In the genomic region with DNA sequence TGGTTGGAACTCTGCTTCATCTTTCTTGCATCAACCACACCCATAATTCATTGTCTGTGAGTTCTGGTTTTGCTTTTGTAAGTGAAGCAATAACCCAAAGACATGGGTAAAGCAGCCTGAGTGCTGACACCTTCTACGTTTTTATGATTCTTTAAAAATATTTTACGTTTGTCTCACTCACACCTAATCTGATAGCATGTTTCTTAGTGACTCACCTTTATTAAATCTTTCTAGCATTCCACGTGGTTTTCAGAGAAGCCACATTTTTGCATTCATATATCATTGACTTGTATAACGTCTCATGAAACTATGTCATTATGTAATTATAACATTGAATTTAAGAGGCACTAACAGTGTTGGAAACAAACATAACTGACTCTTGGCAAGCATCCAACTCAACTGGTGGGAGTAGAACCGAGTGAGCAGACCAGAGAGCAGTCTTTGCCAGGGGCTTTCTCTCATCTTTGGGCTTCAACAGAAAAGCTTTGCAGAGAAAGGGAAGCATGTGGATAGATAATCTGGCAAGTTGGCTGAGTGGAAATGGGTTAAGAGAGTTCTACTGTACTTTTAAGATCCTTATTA, we compare ENCODE assay signal across 12 cellular contexts.
DNase-seq lines count a peak whose midpoint lies in the region; ATAC-seq and TF ChIP-seq lines count a peak whose summit lies in the region.
"Had no signal": no experiment of that assay in that cellular context is flagged by ENCODE, and none has a peak within 500 bp of the region (broad histone marks: within the 10 kb centered on the region; RNA-seq: fewer than 3 reads in every experiment).

No MANE protein-coding gene starts in this region.

- TF ChIP-seq CTCF in cardiac muscle cell (IDR thresholded peaks at IDR 0.05; ENCODE audit: low read depth, low read length) (no peak), astrocyte of the spinal cord (IDR thresholded peaks at IDR 0.05; ENCODE audit: low read depth, low read length) (no peak), mucosa of descending colon (IDR thresholded peaks at IDR 0.05) (no peak)

- no peak overlapping the region for H3K27ac ChIP-seq in cardiac muscle cell
- H3K27ac ChIP-seq: suprapubic skin had no signal

- H3K9me3 Mint-ChIP-seq in activated naive CD4-positive, alpha-beta T cell treated with anti-CD3 and anti-CD28 coated beads for 36 hours = no peaks in the 10 kb centered on the region

- no peaks in the 10 kb centered on the region for H3K27me3 ChIP-seq in cardiac muscle cell
- H3K27me3 ChIP-seq: suprapubic skin had no signal

- no peaks in the 10 kb centered on the region for H3K4me1 Mint-ChIP-seq in activated naive CD4-positive, alpha-beta T cell treated with anti-CD3 and anti-CD28 coated beads for 36 hours (ENCODE audit: low read depth)

- DNase-seq in cardiac muscle cell (ENCODE audit: low read depth in 1 of 2, low spot score in 1 of 2) (peak; percentile 1 to 3), cardiac septum (ENCODE audit: low spot score) (no peak), NCI-H2227 (lab: John Stamatoyannopoulos, UW; ENCODE audit: unreplicated experiment) (peak; percentile 91), astrocyte of the spinal cord (ENCODE audit: low read depth, low spot score) (peak; percentile 1), mucosa of descending colon (no peak)
- DNase-seq in activated naive CD4-positive, alpha-beta T cell treated with anti-CD3 and anti-CD28 coated beads for 36 hours = no peak
- DNase-seq in stimulated activated CD4-positive, alpha-beta T cell treated with anti-CD3 and anti-CD28 coated beads, Interleukin-12 subunit alpha, Interleukin-12 subunit beta, amount 100 ng/mL, for 4 hours = no peak
- DNase-seq: activated gamma-delta T cell, DMS153 had no signal

- intact Hi-C loops in cardiac septum (cut with DNase I) = no loop called here
- intact Hi-C loops in activated naive CD4-positive, alpha-beta T cell treated with anti-CD3 and anti-CD28 coated beads for 36 hours (cut with micrococcal nuclease) = no loop called here
- intact Hi-C loops in mucosa of descending colon (cut with DNase I, micrococcal nuclease) = no loop called here

- H3K36me3 Mint-ChIP-seq in activated naive CD4-positive, alpha-beta T cell treated with anti-CD3 and anti-CD28 coated beads for 36 hours (ENCODE audit: low read depth) = no peaks in the 10 kb centered on the region

- H3K27me3 Mint-ChIP-seq in activated naive CD4-positive, alpha-beta T cell treated with anti-CD3 and anti-CD28 coated beads for 36 hours (ENCODE audit: low read depth) = no peaks in the 10 kb centered on the region

- CTCF ChIA-PET in activated naive CD4-positive, alpha-beta T cell treated with anti-CD3 and anti-CD28 coated beads for 36 hours (lab: Charles Lee) = no interaction called here

- H3K36me3 ChIP-seq in cardiac muscle cell = no peaks in the 10 kb centered on the region
- H3K36me3 ChIP-seq in mucosa of descending colon (ENCODE audit: low read depth) = no peaks in the 10 kb centered on the region
- H3K36me3 ChIP-seq: suprapubic skin had no signal

- H3K4me3 ChIP-seq in cardiac muscle cell (no peak overlapping the region), astrocyte of the spinal cord (ENCODE audit: low read depth, low read length) (no peak overlapping the region), mucosa of descending colon (no peak overlapping the region)
- H3K4me3 ChIP-seq: suprapubic skin had no signal

- no peak overlapping the region for H3K4me3 Mint-ChIP-seq in activated naive CD4-positive, alpha-beta T cell treated with anti-CD3 and anti-CD28 coated beads for 36 hours

- H3K27ac Mint-ChIP-seq in activated naive CD4-positive, alpha-beta T cell treated with anti-CD3 and anti-CD28 coated beads for 36 hours = no peak overlapping the region
- H3K27ac Mint-ChIP-seq: progenitor cell of endocrine pancreas had no signal

- ATAC-seq in HG02852 (IDR thresholded peaks at IDR 0.05; ENCODE audit: unreplicated experiment) (no peak), mucosa of descending colon (no peak)

- in situ Hi-C loops in astrocyte of the spinal cord (cut with HindIII; ENCODE audit: low sequenced_read_pairs) = no loop called here

- H3K9me3 ChIP-seq in cardiac muscle cell (ENCODE audit: low read depth) (no peaks in the 10 kb centered on the region), mucosa of descending colon (no peaks in the 10 kb centered on the region)
- H3K9me3 ChIP-seq: suprapubic skin had no signal

- no peaks in the 10 kb centered on the region for H3K4me1 ChIP-seq in cardiac muscle cell (ENCODE audit: low read depth)
- no peaks in the 10 kb centered on the region for H3K4me1 ChIP-seq in mucosa of descending colon (ENCODE audit: low read depth)
- H3K4me1 ChIP-seq: suprapubic skin had no signal

Comparison
In these comparisons a context has a peak if more than half of its experiments do, and no peak if none do; other contexts are left out.
1. DNase-seq: peak in cardiac muscle cell (2 of 2), NCI-H2227 (single experiment) and astrocyte of the spinal cord (single experiment); none in cardiac septum (single experiment), activated naive CD4-positive, alpha-beta T cell treated with anti-CD3 and anti-CD28 coated beads for 36 hours (single experiment), stimulated activated CD4-positive, alpha-beta T cell treated with anti-CD3 and anti-CD28 coated beads, Interleukin-12 subunit alpha, Interleukin-12 subunit beta, amount 100 ng/mL, for 4 hours (single experiment) and mucosa of descending colon (0 of 3).